21 cellular contexts compared by ENCODE assay signal in genomic region chr3:73431136-73431933, GRCh38.
DNase-seq lines count a peak whose midpoint lies in the region; TF ChIP-seq lines count a peak whose summit lies in the region.
"Had no signal": no experiment of that assay in that cellular context is flagged by ENCODE, and none has a peak within 500 bp of the region (broad histone marks: within the 10 kb centered on the region; RNA-seq: fewer than 3 reads in every experiment).

No MANE protein-coding gene starts in this region.

- H3K4me1 ChIP-seq in hepatocyte (ENCODE audit: insufficient read depth), result peaks cover 31% of the 10 kb centered on the region
- peaks cover 8 to 15% of the 10 kb centered on the region in 2 donors for H3K4me1 ChIP-seq in uterus

- intact Hi-C loops in uterus (cut with DNase I; ENCODE audit: low total_unique reads), result no loop called here

- TF ChIP-seq CTCF in hepatocyte (IDR thresholded peaks at IDR 0.05; ENCODE audit: poor library complexity), result no peak
- no peak for TF ChIP-seq CTCF in uterus (IDR thresholded peaks at IDR 0.05)

- TF ChIP-seq POLR2A in uterus (IDR thresholded peaks at IDR 0.05), result no peak

- peaks cover 52% of the 10 kb centered on the region for H4K20me1 ChIP-seq in hepatocyte (ENCODE audit: insufficient read depth, poor library complexity, severe bottlenecking)
- H4K20me1 ChIP-seq: BLaER1 had no signal

- peak overlapping the region; percentile 73 for H3K27ac ChIP-seq in hepatocyte
- H3K27ac ChIP-seq in uterus, result peak overlapping the region; percentile 46 to 64
- H3K27ac ChIP-seq: BLaER1, coronary artery, HL-60 had no signal

- peak overlapping the region; percentile 66 for H3K4me2 ChIP-seq in hepatocyte
- H3K4me2 ChIP-seq: BLaER1 had no signal

- H2AFZ ChIP-seq in hepatocyte, result no peak overlapping the region

- no peaks in the 10 kb centered on the region for H3K9me2 ChIP-seq in hepatocyte (replicated peaks; ENCODE audit: insufficient read depth)

- DNase-seq in NCI-H2107 treated with DMSO at 0.1 percent for 48 hours (lab: John Stamatoyannopoulos, UW; ENCODE audit: unreplicated experiment) (peak; percentile 2), NCI-H2107 (lab: John Stamatoyannopoulos, UW) (no peak), NCI-H69 (lab: John Stamatoyannopoulos, UW) (peak; percentile 78), hepatocyte (ENCODE audit: low spot score) (no peak), uterus (no peak), NCI-H510A (lab: John Stamatoyannopoulos, UW) (no peak), T-helper 1 cell (no peak), DMS79 (lab: John Stamatoyannopoulos, UW) (no peak)
- DNase-seq: 8988T; activated CD4-positive, CD25-positive, alpha-beta regulatory T cell treated with anti-CD3 and anti-CD28 coated beads, Interleukin-2, amount 50 U/mL, for 72 hours; activated naive CD8-positive, alpha-beta T cell treated with anti-CD3 and anti-CD28 coated beads, Interleukin-2, amount 10 ng/mL, durations not matched to agents 7 days and 5 days; heart left ventricle; MM.1S; NCI-H2029 treated with DMSO at 0.1 percent for 48 hours; nucleus accumbens; right cardiac atrium; stimulated activated naive B cell treated with anti-CD40 and anti-IgM and Interleukin-4, amounts not matched to agents 10 μg/mL and 1 μg/mL and 100 μg/mL, for 72 hours had no signal

- H3K36me3 ChIP-seq in hepatocyte (replicated peaks; ENCODE audit: insufficient read depth, low read depth) (no peaks in the 10 kb centered on the region), uterus (no peaks in the 10 kb centered on the region)
- H3K36me3 ChIP-seq: BLaER1, heart left ventricle, tibial nerve had no signal

- no peaks in the 10 kb centered on the region for H3K9me3 ChIP-seq in hepatocyte (ENCODE audit: low read depth)
- H3K9me3 ChIP-seq in uterus, result no peaks in the 10 kb centered on the region
- H3K9me3 ChIP-seq: BLaER1, heart left ventricle, tibial nerve had no signal

- H3K4me3 ChIP-seq in hepatocyte, result no peak overlapping the region
- no peak overlapping the region for H3K4me3 ChIP-seq in uterus
- H3K4me3 ChIP-seq: BLaER1, coronary artery, heart left ventricle had no signal

- WGBS in hepatocyte (ENCODE audit: low lambda C conversion rate, missing lambda C conversion rate), result 52% methylated on average over 7 of the region's 7 CpGs

- no peaks in the 10 kb centered on the region for H3K27me3 ChIP-seq in hepatocyte
- no peaks in the 10 kb centered on the region for H3K27me3 ChIP-seq in uterus
- H3K27me3 ChIP-seq: BLaER1, heart left ventricle, tibial nerve had no signal

- H3K79me2 ChIP-seq in hepatocyte, result peaks cover 73% of the 10 kb centered on the region

Comparison
In these comparisons a context has a peak if more than half of its experiments do, and no peak if none do; other contexts are left out.
1. DNase-seq: peak in NCI-H2107 treated with DMSO at 0.1 percent for 48 hours (single experiment) and NCI-H69 (single experiment); none in NCI-H2107 (single experiment), hepatocyte (single experiment), uterus (0 of 2), NCI-H510A (single experiment), T-helper 1 cell (0 of 5) and DMS79 (single experiment).